In genomic region chr3:169871129-169871886, GRCh38 we compare ENCODE assay signal across 16 cellular contexts. TPM values are rescaled to one million over a fixed set of nuclear protein-coding genes. Genes with fewer than 3 reads are reported as not detected.
DNase-seq lines count a peak whose midpoint lies in the region; ATAC-seq and TF ChIP-seq lines count a peak whose summit lies in the region.
"Had no signal": no experiment of that assay in that cellular context is flagged by ENCODE, and none has a peak within 500 bp of the region (broad histone marks: within the 10 kb centered on the region; RNA-seq: fewer than 3 reads in every experiment).

No MANE protein-coding gene starts in this region.

- H3K9me3 Mint-ChIP-seq in activated T-helper 2 cell treated with anti-CD3 and anti-CD28 coated beads, Interferon-gamma antibody, Interleukin-2, Interleukin-4, amounts not matched to agents 10 μg/mL and 5 μg/mL and 100 μg/mL, durations not matched to agents 14 hours and 24 hours and 36 hours: no peaks in the 10 kb centered on the region
- H3K9me3 Mint-ChIP-seq: activated naive CD4-positive, alpha-beta T cell treated with anti-CD3 and anti-CD28 coated beads, Interleukin-2, amount 50 U/mL, for 72 hours; central memory CD8-positive, alpha-beta T cell had no signal

- H3K9me3 ChIP-seq in DND-41 (ENCODE audit: insufficient read depth, low read length, severe bottlenecking) (no peaks in the 10 kb centered on the region), mucosa of stomach (ENCODE audit: control insufficient read depth, low read length) (no peaks in the 10 kb centered on the region)
- H3K9me3 ChIP-seq: heart right ventricle had no signal

- H3K4me1 Mint-ChIP-seq in activated T-helper 2 cell treated with anti-CD3 and anti-CD28 coated beads, Interferon-gamma antibody, Interleukin-2, Interleukin-4, amounts not matched to agents 10 μg/mL and 5 μg/mL and 100 μg/mL, durations not matched to agents 14 hours and 24 hours and 36 hours (ENCODE audit: low read depth): peaks cover 20% of the 10 kb centered on the region

- peak; percentile 97 for ATAC-seq in DND-41 (ENCODE audit: insufficient read depth, low read depth)
- peak; percentile 45 for ATAC-seq in GM21737 (IDR thresholded peaks at IDR 0.05; ENCODE audit: unreplicated experiment)
- ATAC-seq: activated naive CD4-positive, alpha-beta T cell treated with anti-CD3 and anti-CD28 coated beads, Interleukin-2, amount 50 U/mL, for 72 hours; heart right ventricle; Panc1 had no signal

- H3K4me3 ChIP-seq in DND-41 (ENCODE audit: low read depth in 1 of 2, low read length in 2 of 2) (no peak overlapping the region), mucosa of stomach (ENCODE audit: low read length) (no peak overlapping the region)
- H3K4me3 ChIP-seq: heart right ventricle had no signal

- DNase-seq in DND-41: peak; percentile 61
- peak; percentile 13 for DNase-seq in activated T-helper 2 cell treated with anti-CD3 and anti-CD28 coated beads, Interferon-gamma antibody, Interleukin-2, Interleukin-4, amounts not matched to agents 10 μg/mL and 5 μg/mL and 100 μg/mL, durations not matched to agents 14 hours and 24 hours and 36 hours (ENCODE audit: low spot score)
- no peak for DNase-seq in HCEC 1CT
- no peak for DNase-seq in cerebellar cortex (ENCODE audit: low spot score)
- DNase-seq in hippocampal formation (lab: John Stamatoyannopoulos, UW): no peak
- DNase-seq in NCI-H2171 (lab: John Stamatoyannopoulos, UW): no peak
- DNase-seq: activated CD4-positive, alpha-beta T cell treated with anti-CD3 and anti-CD28 coated beads, Interleukin-2, amount 50 U/mL, for 4 hours; erythroblast; heart right ventricle; NCI-H1092; NCI-H345 had no signal

- H2AFZ ChIP-seq in DND-41 (ENCODE audit: low read depth, low read length): no peak overlapping the region

- no peak overlapping the region for H3K4me3 Mint-ChIP-seq in activated T-helper 2 cell treated with anti-CD3 and anti-CD28 coated beads, Interferon-gamma antibody, Interleukin-2, Interleukin-4, amounts not matched to agents 10 μg/mL and 5 μg/mL and 100 μg/mL, durations not matched to agents 14 hours and 24 hours and 36 hours (ENCODE audit: low read depth)
- H3K4me3 Mint-ChIP-seq: central memory CD8-positive, alpha-beta T cell had no signal

- peaks cover 9% of the 10 kb centered on the region for H3K27me3 Mint-ChIP-seq in activated T-helper 2 cell treated with anti-CD3 and anti-CD28 coated beads, Interferon-gamma antibody, Interleukin-2, Interleukin-4, amounts not matched to agents 10 μg/mL and 5 μg/mL and 100 μg/mL, durations not matched to agents 14 hours and 24 hours and 36 hours (ENCODE audit: low read depth)

- H3K4me1 ChIP-seq in DND-41 (ENCODE audit: insufficient read depth, low read length) (peaks cover 6% of the 10 kb centered on the region), mucosa of stomach (ENCODE audit: control insufficient read depth, insufficient read depth, low read length) (peaks cover 21% of the 10 kb centered on the region)
- H3K4me1 ChIP-seq: heart right ventricle had no signal

- no peaks in the 10 kb centered on the region for H4K20me1 ChIP-seq in DND-41 (ENCODE audit: insufficient read depth, low read length)

- H3K27ac Mint-ChIP-seq in activated T-helper 2 cell treated with anti-CD3 and anti-CD28 coated beads, Interferon-gamma antibody, Interleukin-2, Interleukin-4, amounts not matched to agents 10 μg/mL and 5 μg/mL and 100 μg/mL, durations not matched to agents 14 hours and 24 hours and 36 hours: no peak overlapping the region

- intact Hi-C loops in activated T-helper 2 cell treated with anti-CD3 and anti-CD28 coated beads, Interferon-gamma antibody, Interleukin-2, Interleukin-4, amounts not matched to agents 10 μg/mL and 5 μg/mL and 100 μg/mL, durations not matched to agents 14 hours and 24 hours and 36 hours (cut with micrococcal nuclease): no loop called here

- no peaks in the 10 kb centered on the region for H3K79me2 ChIP-seq in DND-41 (ENCODE audit: insufficient read depth, low read length)

- no peaks in the 10 kb centered on the region for H3K36me3 Mint-ChIP-seq in activated T-helper 2 cell treated with anti-CD3 and anti-CD28 coated beads, Interferon-gamma antibody, Interleukin-2, Interleukin-4, amounts not matched to agents 10 μg/mL and 5 μg/mL and 100 μg/mL, durations not matched to agents 14 hours and 24 hours and 36 hours (ENCODE audit: low read depth)
- H3K36me3 Mint-ChIP-seq: activated naive CD4-positive, alpha-beta T cell treated with anti-CD3 and anti-CD28 coated beads, Interleukin-2, amount 50 U/mL, for 72 hours had no signal

- H3K27ac ChIP-seq in DND-41 (ENCODE audit: low read length): no peak overlapping the region
- H3K27ac ChIP-seq: heart right ventricle had no signal

- H3K36me3 ChIP-seq in DND-41 (ENCODE audit: insufficient read depth, low read length): no peaks in the 10 kb centered on the region
- H3K36me3 ChIP-seq in mucosa of stomach (ENCODE audit: control insufficient read depth, insufficient read depth, low read length): no peaks in the 10 kb centered on the region
- H3K36me3 ChIP-seq: heart right ventricle had no signal

- no peak for TF ChIP-seq CTCF in DND-41 (IDR thresholded peaks at IDR 0.05; ENCODE audit: borderline replicate concordance, extremely low read depth, low read length, poor library complexity, severe bottlenecking)

- H3K9ac ChIP-seq in DND-41 (ENCODE audit: low read depth, low read length) (no peak overlapping the region), mucosa of stomach (ENCODE audit: low read length) (peak overlapping the region; percentile 36)

- H3K4me2 ChIP-seq in DND-41 (ENCODE audit: insufficient read depth, low read length): no peak overlapping the region

- H3K27me3 ChIP-seq in DND-41 (ENCODE audit: insufficient read depth, low read length, poor library complexity) (no peaks in the 10 kb centered on the region), mucosa of stomach (ENCODE audit: control insufficient read depth, insufficient read depth, low read length) (no peaks in the 10 kb centered on the region)

RNA-seq across cellular contexts. Expression of gene LRRC31, which starts 1.6 kb away (rescaled TPM):
- 0.07 TPM in 1 of 2 replicates, not detected in the other for total RNA-seq in activated T-helper 2 cell treated with anti-CD3 and anti-CD28 coated beads, Interferon-gamma antibody, Interleukin-2, Interleukin-4, amounts not matched to agents 10 μg/mL and 5 μg/mL and 100 μg/mL, durations not matched to agents 14 hours and 24 hours and 36 hours
- total RNA-seq: activated naive CD4-positive, alpha-beta T cell treated with anti-CD3 and anti-CD28 coated beads, Interleukin-2, amount 50 U/mL, for 72 hours; heart right ventricle had no signal

RNA-seq across cellular contexts. Expression of gene SAMD7, which starts 40.1 kb away (rescaled TPM):
- not detected in 2 replicates for total RNA-seq in activated T-helper 2 cell treated with anti-CD3 and anti-CD28 coated beads, Interferon-gamma antibody, Interleukin-2, Interleukin-4, amounts not matched to agents 10 μg/mL and 5 μg/mL and 100 μg/mL, durations not matched to agents 14 hours and 24 hours and 36 hours
- total RNA-seq: activated naive CD4-positive, alpha-beta T cell treated with anti-CD3 and anti-CD28 coated beads, Interleukin-2, amount 50 U/mL, for 72 hours had no signal

RNA-seq across cellular contexts. Expression of gene LRRC34, which starts 58.6 kb away (rescaled TPM):
- total RNA-seq in activated T-helper 2 cell treated with anti-CD3 and anti-CD28 coated beads, Interferon-gamma antibody, Interleukin-2, Interleukin-4, amounts not matched to agents 10 μg/mL and 5 μg/mL and 100 μg/mL, durations not matched to agents 14 hours and 24 hours and 36 hours: 5.6 and 5.9 TPM in 2 replicates

RNA-seq across cellular contexts. Expression of gene LRRIQ4, which starts 58.6 kb away (rescaled TPM):
- 0.16 TPM in 2 replicates for total RNA-seq in activated T-helper 2 cell treated with anti-CD3 and anti-CD28 coated beads, Interferon-gamma antibody, Interleukin-2, Interleukin-4, amounts not matched to agents 10 μg/mL and 5 μg/mL and 100 μg/mL, durations not matched to agents 14 hours and 24 hours and 36 hours

Comparison
In these comparisons a context has a peak if more than half of its experiments do, and no peak if none do; other contexts are left out.
1. DNase-seq: peak in DND-41 (single experiment) and activated T-helper 2 cell treated with anti-CD3 and anti-CD28 coated beads, Interferon-gamma antibody, Interleukin-2, Interleukin-4, amounts not matched to agents 10 μg/mL and 5 μg/mL and 100 μg/mL, durations not matched to agents 14 hours and 24 hours and 36 hours (single experiment); none in HCEC 1CT (single experiment), cerebellar cortex (single experiment), hippocampal formation (0 of 2) and NCI-H2171 (single experiment).